In the genomic region with DNA sequence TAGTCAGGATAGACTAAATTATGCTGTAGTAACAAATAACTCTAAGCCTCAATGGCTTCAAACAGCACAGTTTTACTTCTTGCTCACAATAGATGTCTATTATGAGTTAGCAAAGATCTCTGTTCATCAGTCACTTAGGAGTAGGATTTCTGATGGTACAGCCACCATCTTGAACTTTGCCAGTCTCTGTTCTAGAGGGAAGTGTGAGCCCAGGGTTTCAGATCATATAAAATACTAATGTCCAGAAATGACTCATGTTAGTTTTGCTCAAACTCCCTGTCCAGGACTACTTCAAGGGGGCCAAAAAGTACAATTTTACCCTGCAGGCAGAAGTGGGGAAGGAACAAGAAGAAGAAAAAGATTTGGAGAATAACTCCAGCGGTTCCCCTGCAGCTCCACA, we compare ENCODE assay signal across 15 cellular contexts.
DNase-seq lines count a peak whose midpoint lies in the region; ATAC-seq and TF ChIP-seq lines count a peak whose summit lies in the region.
"Had no signal": no experiment of that assay in that cellular context is flagged by ENCODE, and none has a peak within 500 bp of the region (broad histone marks: within the 10 kb centered on the region; RNA-seq: fewer than 3 reads in every experiment).

No MANE protein-coding gene starts in this region.

- H3K9me3 ChIP-seq in gastroesophageal sphincter: no peaks in the 10 kb centered on the region

- TF ChIP-seq CTCF in GM12875 (IDR thresholded peaks at IDR 0.05; ENCODE audit: borderline replicate concordance, insufficient read depth, low read depth, low read length): no peak
- TF ChIP-seq CTCF in gastroesophageal sphincter (IDR thresholded peaks at IDR 0.05): no peak

- H3K36me3 ChIP-seq in gastroesophageal sphincter: no peaks in the 10 kb centered on the region
- H3K36me3 ChIP-seq: heart right ventricle had no signal

- TF ChIP-seq POLR2A in gastroesophageal sphincter (IDR thresholded peaks at IDR 0.05): no peak

- H3K27me3 ChIP-seq in gastroesophageal sphincter: no peaks in the 10 kb centered on the region
- H3K27me3 ChIP-seq: heart right ventricle had no signal

- H3K4me3 ChIP-seq in GM12875 (ENCODE audit: low read depth, low read length) (peak overlapping the region; percentile 15), gastroesophageal sphincter (no peak overlapping the region)
- H3K4me3 ChIP-seq: heart right ventricle, lung had no signal

- no peaks in the 10 kb centered on the region for H3K4me1 ChIP-seq in gastroesophageal sphincter
- H3K4me1 ChIP-seq: heart right ventricle had no signal

- H3K27ac ChIP-seq in gastroesophageal sphincter: no peak overlapping the region
- H3K27ac ChIP-seq: heart right ventricle had no signal

- ATAC-seq in GM19395 (IDR thresholded peaks at IDR 0.05; ENCODE audit: unreplicated experiment): peak; percentile 75
- peak; percentile 65 for ATAC-seq in HG02763 (IDR thresholded peaks at IDR 0.05; ENCODE audit: unreplicated experiment)
- peak; percentile 85 for ATAC-seq in HG03442 (IDR thresholded peaks at IDR 0.05; ENCODE audit: unreplicated experiment)
- no peak for ATAC-seq in gastroesophageal sphincter
- ATAC-seq: heart right ventricle; stimulated activated naive CD8-positive, alpha-beta T cell treated with anti-CD3 and anti-CD28 coated beads, Interleukin-15, amount 100 ng/mL, for 72 hours had no signal

- TF ChIP-seq EP300 in gastroesophageal sphincter (IDR thresholded peaks at IDR 0.05): no peak

- no peak for DNase-seq in activated CD8-positive, alpha-beta memory T cell treated with anti-CD3 and anti-CD28 coated beads for 24 hours
- DNase-seq in NCI-H748 treated with DMSO at 0.1 percent for 48 hours (lab: John Stamatoyannopoulos, UW) (no peak), activated T-cell treated with anti-CD3 and anti-CD28 coated beads for 4 hours (no peak)
- DNase-seq: DND-41; heart right ventricle; NCI-H146; posterior cingulate gyrus; stimulated activated naive CD8-positive, alpha-beta T cell treated with anti-CD3 and anti-CD28 coated beads, Interleukin-15, amount 100 ng/mL, for 72 hours; T-helper 2 cell had no signal

- 80 to 100% methylated on average over 1 of the region's 1 CpG for WGBS in gastroesophageal sphincter (ENCODE audit: low coverage in 1 of 2), 2 donors
